ENCODE assay signal across 28 cellular contexts in genomic region chr7:35856175-35856574, GRCh38.
"Had no signal": no experiment of that assay in that cellular context is flagged by ENCODE, and none has a peak within 500 bp of the region (broad histone marks: within the 10 kb centered on the region; RNA-seq: fewer than 3 reads in every experiment).

No MANE protein-coding gene starts in this region.

- H3K27ac Mint-ChIP-seq: activated CD4-positive, alpha-beta memory T cell treated with anti-CD3 and anti-CD28 coated beads for 36 hours; activated CD4-positive, alpha-beta T cell treated with anti-CD3 and anti-CD28 coated beads for 36 hours; activated CD4-positive, alpha-beta T cell treated with anti-CD3 and anti-CD28 coated beads, Interleukin-2, amount 10 ng/mL, durations not matched to agents 24 days and 14 days; activated naive CD4-positive, alpha-beta T cell treated with anti-CD3 and anti-CD28 coated beads, Interleukin-2, amount 10 ng/mL, durations not matched to agents 7 days and 5 days; activated naive CD4-positive, alpha-beta T cell treated with anti-CD3 and anti-CD28 coated beads, Interleukin-2, amount 50 U/mL, for 72 hours; activated T-cell treated with anti-CD3 and anti-CD28 coated beads, Interleukin-2, amount 50 U/mL, for 72 hours; dendritic cell treated with granulocyte-macrophage colony-stimulating factor and Interleukin-4, amounts not matched to agents 40 ng/mL and 50 ng/mL, for 4 days; endodermal cell had no signal

- H3K4me1 Mint-ChIP-seq: endodermal cell had no signal

- H3K36me3 ChIP-seq: adrenal gland, breast epithelium had no signal

- H3K4me3 ChIP-seq: adrenal gland, body of pancreas, breast epithelium, cardiac muscle cell, coronary artery, dorsolateral prefrontal cortex had no signal

- H3K9me3 ChIP-seq: adrenal gland, body of pancreas had no signal

- H3K27me3 ChIP-seq: adrenal gland, body of pancreas, breast epithelium, cardiac muscle cell, dorsolateral prefrontal cortex had no signal

- H3K4me1 ChIP-seq: breast epithelium had no signal

- H3K27ac ChIP-seq: adrenal gland, body of pancreas, breast epithelium, cardiac muscle cell, coronary artery had no signal

- FAIRE-seq: frontal cortex had no signal

- H3K27me3 Mint-ChIP-seq: activated CD4-positive, alpha-beta memory T cell treated with anti-CD3 and anti-CD28 coated beads for 36 hours; activated CD4-positive, alpha-beta T cell treated with anti-CD3 and anti-CD28 coated beads for 36 hours; activated CD4-positive, alpha-beta T cell treated with anti-CD3 and anti-CD28 coated beads, Interleukin-2, amount 10 ng/mL, durations not matched to agents 24 days and 14 days; activated naive CD4-positive, alpha-beta T cell treated with anti-CD3 and anti-CD28 coated beads, Interleukin-2, amount 10 ng/mL, durations not matched to agents 7 days and 5 days; dendritic cell treated with granulocyte-macrophage colony-stimulating factor and Interleukin-4, amounts not matched to agents 40 ng/mL and 50 ng/mL, for 4 days had no signal

- ATAC-seq: activated CD4-positive, alpha-beta T cell treated with anti-CD3 and anti-CD28 coated beads for 36 hours; activated naive CD4-positive, alpha-beta T cell treated with anti-CD3 and anti-CD28 coated beads, Interleukin-2, amount 50 U/mL, for 72 hours; activated T-cell treated with anti-CD3 and anti-CD28 coated beads, Interleukin-2, amount 50 U/mL, for 72 hours; body of pancreas; esophagus mucosa had no signal

- H3K9me3 Mint-ChIP-seq: activated CD4-positive, alpha-beta memory T cell treated with anti-CD3 and anti-CD28 coated beads for 36 hours; activated CD4-positive, alpha-beta T cell treated with anti-CD3 and anti-CD28 coated beads, Interleukin-2, amount 10 ng/mL, durations not matched to agents 24 days and 14 days; activated naive CD4-positive, alpha-beta T cell treated with anti-CD3 and anti-CD28 coated beads, Interleukin-2, amount 10 ng/mL, durations not matched to agents 7 days and 5 days had no signal

- DNase-seq: activated CD4-positive, alpha-beta memory T cell treated with anti-CD3 and anti-CD28 coated beads for 36 hours; activated CD4-positive, alpha-beta T cell treated with anti-CD3 and anti-CD28 coated beads for 36 hours; activated CD4-positive, alpha-beta T cell treated with anti-CD3 and anti-CD28 coated beads, Interleukin-2, amount 10 ng/mL, durations not matched to agents 24 days and 14 days; activated CD4-positive, CD25-positive, alpha-beta regulatory T cell; activated CD4-positive, CD25-positive, alpha-beta regulatory T cell treated with anti-CD3 and anti-CD28 coated beads, Interleukin-2, amount 50 U/mL, for 72 hours; activated CD8-positive, alpha-beta memory T cell treated with anti-CD3 and anti-CD28 coated beads for 24 hours; activated gamma-delta T cell; activated naive CD4-positive, alpha-beta T cell; activated naive CD4-positive, alpha-beta T cell treated with anti-CD3 and anti-CD28 coated beads, Interleukin-2, amount 10 ng/mL, durations not matched to agents 7 days and 5 days; activated T-cell treated with anti-CD3 and anti-CD28 coated beads, Interleukin-2, amount 50 U/mL, for 1 hour; activated T-cell treated with anti-CD3 and anti-CD28 coated beads, Interleukin-2, amount 50 U/mL, for 72 hours; adrenal gland; amygdala; aorta; body of pancreas; central memory CD4-positive, alpha-beta T cell; dorsolateral prefrontal cortex; effector memory CD4-positive, alpha-beta T cell; endodermal cell; head of caudate nucleus; T-helper 2 cell had no signal

- H3K4me3 Mint-ChIP-seq: activated CD4-positive, alpha-beta memory T cell treated with anti-CD3 and anti-CD28 coated beads for 36 hours; activated CD4-positive, alpha-beta T cell treated with anti-CD3 and anti-CD28 coated beads for 36 hours; activated CD4-positive, alpha-beta T cell treated with anti-CD3 and anti-CD28 coated beads, Interleukin-2, amount 10 ng/mL, durations not matched to agents 24 days and 14 days; activated naive CD4-positive, alpha-beta T cell treated with anti-CD3 and anti-CD28 coated beads, Interleukin-2, amount 10 ng/mL, durations not matched to agents 7 days and 5 days; dendritic cell treated with granulocyte-macrophage colony-stimulating factor and Interleukin-4, amounts not matched to agents 40 ng/mL and 50 ng/mL, for 4 days; endodermal cell had no signal
